In genomic region chr4:151173751-151174325, GRCh38 we compare ENCODE assay signal across 17 cellular contexts.
A peak's percentile ranks its signal among the peaks of the same experiment; 100 is the strongest.
DNase-seq lines count a peak whose midpoint lies in the region; ATAC-seq and TF ChIP-seq lines count a peak whose summit lies in the region.
"Had no signal": no experiment of that assay in that cellular context is flagged by ENCODE, and none has a peak within 500 bp of the region (broad histone marks: within the 10 kb centered on the region; RNA-seq: fewer than 3 reads in every experiment).

No MANE protein-coding gene starts in this region.

- DNase-seq in choroid plexus epithelial cell (ENCODE audit: low read depth): peak; percentile 85
- DNase-seq in mucosa of gallbladder (ENCODE audit: low spot score): peak; percentile 61
- no peak for DNase-seq in upper lobe of right lung
- no peak for DNase-seq in iPS-NIHi11 (ENCODE audit: low spot score)
- DNase-seq in NCI-H2196 (lab: John Stamatoyannopoulos, UW; ENCODE audit: unreplicated experiment): no peak
- DNase-seq in KBM-7: no peak
- DNase-seq: amygdala, cortex of kidney, DMS 273 treated with DMSO at 0.1 percent for 48 hours, erythroblast, mucosa of descending colon, NCI-H748 treated with DMSO at 0.1 percent for 48 hours had no signal

- ATAC-seq in gastroesophageal sphincter (peak; percentile 56), upper lobe of right lung (peak; percentile 61)
- ATAC-seq: HCT116, mucosa of descending colon, Panc1 had no signal

- H3K27ac ChIP-seq in gastroesophageal sphincter (peak overlapping the region in 3 of 4 donors; percentile 49 to 65 (median 49)), upper lobe of right lung (no peak overlapping the region)
- H3K27ac ChIP-seq: BLaER1, parathyroid adenoma had no signal

- no peaks in the 10 kb centered on the region for H3K27me3 ChIP-seq in gastroesophageal sphincter
- H3K27me3 ChIP-seq in upper lobe of right lung: no peaks in the 10 kb centered on the region
- H3K27me3 ChIP-seq: BLaER1 had no signal

- H3K36me3 ChIP-seq in gastroesophageal sphincter (peaks cover 0 to 39% of the 10 kb centered on the region in 2 donors), upper lobe of right lung (peaks cover 26% of the 10 kb centered on the region)
- H3K36me3 ChIP-seq: BLaER1 had no signal

- intact Hi-C loops in upper lobe of right lung (cut with DNase I): no loop called here

- no peak for TF ChIP-seq POLR2A in gastroesophageal sphincter (IDR thresholded peaks at IDR 0.05)

- H3K9me3 ChIP-seq in gastroesophageal sphincter: no peaks in the 10 kb centered on the region
- H3K9me3 ChIP-seq in upper lobe of right lung: no peaks in the 10 kb centered on the region
- H3K9me3 ChIP-seq: BLaER1, mucosa of descending colon had no signal

- no peak for TF ChIP-seq EP300 in gastroesophageal sphincter (IDR thresholded peaks at IDR 0.05)

- in situ Hi-C loops in KBM-7 (cut with MboI; ENCODE audit: low pct_unique_long_range_greater_than_20kb, low sequenced_read_pairs): no loop called here

- H3K4me3 ChIP-seq in choroid plexus epithelial cell (ENCODE audit: low read depth, low read length): no peak overlapping the region
- no peak overlapping the region for H3K4me3 ChIP-seq in gastroesophageal sphincter
- H3K4me3 ChIP-seq in upper lobe of right lung: no peak overlapping the region
- H3K4me3 ChIP-seq: BLaER1, mucosa of descending colon had no signal

- TF ChIP-seq CTCF in choroid plexus epithelial cell (conservative IDR thresholded peaks at IDR 0.05; ENCODE audit: low read depth, low read length): no peak
- TF ChIP-seq CTCF in gastroesophageal sphincter (IDR thresholded peaks at IDR 0.05): no peak
- TF ChIP-seq CTCF in upper lobe of right lung (IDR thresholded peaks at IDR 0.05): no peak

- WGBS in gastroesophageal sphincter (ENCODE audit: low coverage in 1 of 2), 2 donors: 13 to 21% methylated on average over 3 of the region's 3 CpGs

- H3K4me1 ChIP-seq in gastroesophageal sphincter: peaks cover 9 to 72% (median 27%) of the 10 kb centered on the region in 3 donors
- peaks cover 17% of the 10 kb centered on the region for H3K4me1 ChIP-seq in upper lobe of right lung
- H3K4me1 ChIP-seq: BLaER1 had no signal

Comparison
In these comparisons a context has a peak if more than half of its experiments do, and no peak if none do; other contexts are left out.
1. DNase-seq: peak in choroid plexus epithelial cell (single experiment) and mucosa of gallbladder (single experiment); none in upper lobe of right lung (single experiment), iPS-NIHi11 (single experiment), NCI-H2196 (single experiment) and KBM-7 (single experiment).